8 cellular contexts compared by ENCODE assay signal in genomic region chr17:8994319-8994718, GRCh38. TPM values are rescaled to one million over a fixed set of nuclear protein-coding genes. Genes with fewer than 3 reads are reported as not detected.
DNase-seq lines count a peak whose midpoint lies in the region; ATAC-seq and TF ChIP-seq lines count a peak whose summit lies in the region.

No MANE protein-coding gene starts in this region.

- H3K36me3 ChIP-seq in breast epithelium (no peaks in the 10 kb centered on the region), left lung (no peaks in the 10 kb centered on the region)

- no peaks in the 10 kb centered on the region for H3K4me1 ChIP-seq in breast epithelium
- no peaks in the 10 kb centered on the region for H3K4me1 ChIP-seq in left lung

- ATAC-seq in left lung: peak; percentile 86

- peak; percentile 79 for TF ChIP-seq CTCF in LNCaP clone FGC (IDR thresholded peaks at IDR 0.05; ENCODE audit: control insufficient read depth, extremely low read depth, insufficient read depth)
- TF ChIP-seq CTCF in WI38 (IDR thresholded peaks at IDR 0.05; ENCODE audit: low read depth, low read length): peak; percentile 83
- peak; percentile 25 to 72 (median 42) for TF ChIP-seq CTCF in breast epithelium (IDR thresholded peaks at IDR 0.05)
- TF ChIP-seq CTCF in left lung (IDR thresholded peaks at IDR 0.05): peak; percentile 82 to 85

- no peak for TF ChIP-seq POLR2A in breast epithelium (IDR thresholded peaks at IDR 0.05)

- H3K4me3 ChIP-seq in LNCaP clone FGC (ENCODE audit: low read depth, low read length) (no peak overlapping the region), WI38 (ENCODE audit: low read depth, low read length) (no peak overlapping the region), breast epithelium (no peak overlapping the region), left lung (no peak overlapping the region)

- peaks cover 0 to 3% of the 10 kb centered on the region in 2 donors for H3K27me3 ChIP-seq in breast epithelium
- peaks cover 0 to 18% of the 10 kb centered on the region in 2 donors for H3K27me3 ChIP-seq in left lung

- intact Hi-C loops in breast epithelium (cut with DNase I; ENCODE audit: low total_unique reads) (no loop called here), left lung (cut with DNase I) (loop anchor here in 1 of 2 donors (5.0 kb wide), 1 partner anchor 528 kb away; no protein-coding TSS in a partner anchor)

- peak; percentile 20 for DNase-seq in DMS114 treated with DMSO at 0.1 percent for 48 hours (lab: John Stamatoyannopoulos, UW; ENCODE audit: unreplicated experiment)
- no peak for DNase-seq in LNCaP clone FGC (ENCODE audit: low read depth)
- DNase-seq in breast epithelium (ENCODE audit: low spot score in 2 of 2): peak in 1 of 2 donors; percentile 35
- peak; percentile 75 to 93 for DNase-seq in left lung
- DNase-seq in stimulated activated CD8-positive, alpha-beta memory T cell treated with anti-CD3 and anti-CD28 coated beads, Interleukin-15, amount 100 ng/mL, for 4 hours (ENCODE audit: low read depth in 2 of 2): peak; percentile 24
- no peak for DNase-seq in OCI-M2 (lab: John Stamatoyannopoulos, UW; ENCODE audit: unreplicated experiment)
- DNase-seq in kidney glomerular epithelial cell (lab: John Stamatoyannopoulos, UW): no peak

- no peaks in the 10 kb centered on the region for H3K9me3 ChIP-seq in breast epithelium
- H3K9me3 ChIP-seq in left lung: no peaks in the 10 kb centered on the region

- no peak overlapping the region for H3K27ac ChIP-seq in breast epithelium
- H3K27ac ChIP-seq in left lung: no peak overlapping the region

RNA-seq across cellular contexts. Expression of gene NTN1, which starts 27.0 kb away (rescaled TPM):
- 1 to 10 TPM; 2.2 to 3.7 (median 3.3) TPM for total RNA-seq in breast epithelium
- total RNA-seq in left lung: 1 to 10 TPM; 2.0 to 4.9 TPM

RNA-seq across cellular contexts. Expression of gene PIK3R5, which starts 28.8 kb away (rescaled TPM):
- total RNA-seq in breast epithelium: 10 to 100 TPM in 2 of 3 donors, 1 to 10 TPM in 1; 9.8 to 28.6 (median 12.3) TPM
- 10 to 100 TPM; 19.4 to 84.8 TPM for total RNA-seq in left lung

Comparison
In these comparisons a context has a peak if more than half of its experiments do, and no peak if none do; other contexts are left out.
1. DNase-seq: peak in DMS114 treated with DMSO at 0.1 percent for 48 hours (single experiment), left lung (2 of 2) and stimulated activated CD8-positive, alpha-beta memory T cell treated with anti-CD3 and anti-CD28 coated beads, Interleukin-15, amount 100 ng/mL, for 4 hours (2 of 2); none in LNCaP clone FGC (single experiment), OCI-M2 (single experiment) and kidney glomerular epithelial cell (single experiment).
2. Peak in every context shown above with its lines, with median percentiles within 50 percentile points of each other: CTCF ChIP-seq.